ENCODE assay signal across 9 cellular contexts in genomic region chr20:62741191-62741676, GRCh38. TPM values are rescaled to one million over a fixed set of nuclear protein-coding genes. Genes with fewer than 3 reads are reported as not detected.
DNase-seq lines count a peak whose midpoint lies in the region; ATAC-seq and TF ChIP-seq lines count a peak whose summit lies in the region.
"Had no signal": no experiment of that assay in that cellular context is flagged by ENCODE, and none has a peak within 500 bp of the region (broad histone marks: within the 10 kb centered on the region; RNA-seq: fewer than 3 reads in every experiment).

No MANE protein-coding gene starts in this region.

- peak overlapping the region; percentile 86 for H3K27ac ChIP-seq in CD4-positive, alpha-beta T cell (ENCODE audit: low read depth, low read length)
- H3K27ac ChIP-seq in KOPT-K1 (ENCODE audit: low read depth, low read length, poor library complexity, severe bottlenecking) = peak overlapping the region; percentile 100
- no peak overlapping the region for H3K27ac ChIP-seq in mesenchymal stem cell (ENCODE audit: low read length, poor library complexity, severe bottlenecking)
- peak overlapping the region in 1 of 5 donors; percentile 55 for H3K27ac ChIP-seq in adrenal gland

- no peak overlapping the region for H3K4me3 Mint-ChIP-seq in CD4-positive, alpha-beta T cell
- no peak overlapping the region for H3K4me3 Mint-ChIP-seq in MCF 10A (ENCODE audit: unreplicated experiment)

- H4K8ac ChIP-seq in mesenchymal stem cell (ENCODE audit: low read length) = no peak overlapping the region

- no peak for ATAC-seq in CD4-positive, alpha-beta T cell (ENCODE audit: poor library complexity)
- ATAC-seq in GM21381 (IDR thresholded peaks at IDR 0.05; ENCODE audit: unreplicated experiment) = no peak

- TF ChIP-seq POLR2A in adrenal gland (IDR thresholded peaks at IDR 0.05) = no peak

- H4K91ac ChIP-seq in mesenchymal stem cell (ENCODE audit: low read length) = no peak overlapping the region

- H2BK120ac ChIP-seq in mesenchymal stem cell (ENCODE audit: low read depth, low read length) = no peak overlapping the region

- no peak overlapping the region for H3K4me2 ChIP-seq in mesenchymal stem cell (ENCODE audit: low read length, poor library complexity, severe bottlenecking)

- POLR2A ChIA-PET in CD4-positive, alpha-beta T cell (lab: Charles Lee) = interaction anchor here (0.8 to 2.7 kb wide), 11 partner anchors 13 to 90 kb away, joined by 3 to 62 read pairs (median 9); partner anchors contain the start of genes MRGBP and NTSR1
- POLR2A ChIA-PET in MCF 10A (lab: Yijun Ruan, JAX) = interaction anchor here (0.5 to 3.0 kb wide), 11 partner anchors 15 to 559 kb away, joined by 3 to 49 read pairs (median 4); partner anchors contain the start of genes MRGBP and MTG2

- H3K27me3 ChIP-seq in CD4-positive, alpha-beta T cell (ENCODE audit: control insufficient read depth, insufficient read depth, low read length) = no peaks in the 10 kb centered on the region
- H3K27me3 ChIP-seq in mesenchymal stem cell (ENCODE audit: control insufficient read depth in 1 of 2, insufficient read depth in 1 of 2, low read length in 2 of 2) (no peaks in the 10 kb centered on the region), adrenal gland (peaks cover 28% of the 10 kb centered on the region)

- H3K9me3 Mint-ChIP-seq in CD4-positive, alpha-beta T cell = no peaks in the 10 kb centered on the region
- no peaks in the 10 kb centered on the region for H3K9me3 Mint-ChIP-seq in MCF 10A (ENCODE audit: unreplicated experiment)

- no peak overlapping the region for H3K4ac ChIP-seq in mesenchymal stem cell (ENCODE audit: low read depth in 1 of 2, low read length in 2 of 2)

- BruUV-seq in MCF 10A (replicated peaks; lab: Mats Ljungman, UMichigan) = no TSS peak

- H2BK15ac ChIP-seq in mesenchymal stem cell (ENCODE audit: low read depth, poor library complexity, severe bottlenecking) = no peak overlapping the region

- DNase-seq in CD4-positive, alpha-beta T cell = no peak
- DNase-seq in MCF 10A (ENCODE audit: unreplicated experiment) (peak; percentile 60), mesenchymal stem cell (peak; percentile 13), NCI-H345 treated with DMSO at 0.1 percent for 48 hours (lab: John Stamatoyannopoulos, UW; ENCODE audit: unreplicated experiment) (no peak), adrenal gland (no peak), activated gamma-delta T cell treated with Interleukin-2 at 50 U/mL for 16 hours (no peak)
- DNase-seq: T1000 had no signal

- no peaks in the 10 kb centered on the region for H3K9me3 ChIP-seq in CD4-positive, alpha-beta T cell (ENCODE audit: control insufficient read depth, low read length)
- H3K9me3 ChIP-seq in KOPT-K1 (ENCODE audit: insufficient read depth, low read length, poor library complexity, severe bottlenecking) (no peaks in the 10 kb centered on the region), mesenchymal stem cell (ENCODE audit: control insufficient read depth, low read length) (no peaks in the 10 kb centered on the region), adrenal gland (replicated peaks in 1 of 3) (no peaks in the 10 kb centered on the region)

- H3K36me3 Mint-ChIP-seq in CD4-positive, alpha-beta T cell (ENCODE audit: low read depth) = no peaks in the 10 kb centered on the region
- H3K36me3 Mint-ChIP-seq in MCF 10A (ENCODE audit: insufficient read depth, unreplicated experiment) = no peaks in the 10 kb centered on the region

- peaks cover 49% of the 10 kb centered on the region for H3K4me1 Mint-ChIP-seq in CD4-positive, alpha-beta T cell (ENCODE audit: low read depth)
- H3K4me1 Mint-ChIP-seq in MCF 10A (ENCODE audit: insufficient read depth, unreplicated experiment) = peaks cover 20% of the 10 kb centered on the region

- H3K79me1 ChIP-seq in mesenchymal stem cell (replicated peaks; ENCODE audit: low read length, poor library complexity, severe bottlenecking) = no peaks in the 10 kb centered on the region

- no peak overlapping the region for H2AK5ac ChIP-seq in mesenchymal stem cell (ENCODE audit: low read length, severe bottlenecking)

- CTCF ChIA-PET in CD4-positive, alpha-beta T cell (lab: Charles Lee) = interaction anchor here (0.7 to 3.0 kb wide), 7 partner anchors 12 to 241 kb away, joined by 3 to 11 read pairs (median 6); no protein-coding TSS in a partner anchor
- CTCF ChIA-PET in MCF 10A (lab: Yijun Ruan, JAX) = interaction anchor here (0.6 to 1.8 kb wide), 4 partner anchors 11 to 245 kb away, joined by 3 to 8 read pairs (median 4); no protein-coding TSS in a partner anchor

- H3K4me1 ChIP-seq in mesenchymal stem cell (ENCODE audit: control insufficient read depth, insufficient read depth, low read depth, low read length) (peaks cover 43% of the 10 kb centered on the region), adrenal gland (replicated peaks in 1 of 2) (no peaks in the 10 kb centered on the region)

- no peak overlapping the region for H3K23ac ChIP-seq in mesenchymal stem cell (ENCODE audit: low read length in 2 of 2)

- H3K27ac Mint-ChIP-seq in CD4-positive, alpha-beta T cell = peak overlapping the region; percentile 86
- no peak overlapping the region for H3K27ac Mint-ChIP-seq in MCF 10A (ENCODE audit: low read depth, unreplicated experiment)

- H3K27me3 Mint-ChIP-seq in CD4-positive, alpha-beta T cell = no peaks in the 10 kb centered on the region
- no peaks in the 10 kb centered on the region for H3K27me3 Mint-ChIP-seq in MCF 10A (ENCODE audit: insufficient read depth, unreplicated experiment)

- intact Hi-C loops in CD4-positive, alpha-beta T cell (cut with DNase I, micrococcal nuclease) = loop anchor here (2.0 kb wide), 2 partner anchors 36 to 90 kb away; no protein-coding TSS in a partner anchor
- intact Hi-C loops in MCF 10A (cut with micrococcal nuclease) (no loop called here), adrenal gland (cut with DNase I) (no loop called here)

- 53% methylated on average over 9 of the region's 9 CpGs for WGBS in mesenchymal stem cell
- 55 to 70% (median 58%) methylated on average over 5 to 9 of the region's 9 CpGs; no CpG with 5 or more reads in 1 of the 4 donors for WGBS in adrenal gland, 4 donors

- H2BK5ac ChIP-seq in mesenchymal stem cell (ENCODE audit: low read depth, low read length, poor library complexity, severe bottlenecking) = no peak overlapping the region

- no peak overlapping the region for H2BK12ac ChIP-seq in mesenchymal stem cell (ENCODE audit: low read length in 2 of 2)

- H3K9ac ChIP-seq in mesenchymal stem cell (ENCODE audit: low read length) = no peak overlapping the region

- H3K18ac ChIP-seq in mesenchymal stem cell (ENCODE audit: low read depth in 1 of 2, low read length in 2 of 2) = no peak overlapping the region

- H2AFZ ChIP-seq in mesenchymal stem cell (ENCODE audit: low read depth, low read length) = no peak overlapping the region

- H3K4me3 ChIP-seq in mesenchymal stem cell (ENCODE audit: insufficient read depth in 1 of 2, low read depth in 1 of 2, low read length in 2 of 2) = no peak overlapping the region
- no peak overlapping the region for H3K4me3 ChIP-seq in adrenal gland

- no peak for TF ChIP-seq CTCF in CD4-positive, alpha-beta T cell (IDR thresholded peaks at IDR 0.05)
- no peak for TF ChIP-seq CTCF in MCF 10A (IDR thresholded peaks at IDR 0.05; ENCODE audit: unreplicated experiment)
- TF ChIP-seq CTCF in adrenal gland (IDR thresholded peaks at IDR 0.05) = no peak

- H3K14ac ChIP-seq in mesenchymal stem cell (ENCODE audit: low read length in 2 of 2) = no peak overlapping the region

- no peaks in the 10 kb centered on the region for H3K36me3 ChIP-seq in KOPT-K1 (ENCODE audit: insufficient read depth, low read length)
- no peaks in the 10 kb centered on the region for H3K36me3 ChIP-seq in mesenchymal stem cell (ENCODE audit: control insufficient read depth in 1 of 2, insufficient read depth in 2 of 2, low read depth in 1 of 2, low read length in 2 of 2)
- no peaks in the 10 kb centered on the region for H3K36me3 ChIP-seq in adrenal gland (replicated peaks in 1 of 2)

RNA-seq across cellular contexts. Expression of gene NTSR1, which starts 32.6 kb away (rescaled TPM):
- total RNA-seq in CD4-positive, alpha-beta T cell = under 1 TPM; 0.55 to 0.56 TPM
- total RNA-seq in MCF 10A (2022) = 4.5 and 6.2 TPM in 2 replicates
- 0.01 TPM for polyA plus RNA-seq in mesenchymal stem cell (2013, experiment 1 of 2)
- 0.07 TPM for polyA plus RNA-seq in mesenchymal stem cell (2013, experiment 2 of 2)
- under 1 TPM in 2 of 8 donors, not detected in 6; 0.11 to 0.14 TPM for total RNA-seq in adrenal gland
- under 1 TPM in 1 of 3 donors, not detected in 2; 0.03 TPM for polyA plus RNA-seq in adrenal gland

RNA-seq across cellular contexts. Expression of gene MRGBP, which starts 55.0 kb away (rescaled TPM):
- total RNA-seq in CD4-positive, alpha-beta T cell = 1 to 10 TPM; 7.4 to 7.9 TPM
- total RNA-seq in MCF 10A (2022) (16.9 and 17.8 TPM in 2 replicates), adrenal gland (10 to 100 TPM in 2 of 8 donors, 1 to 10 TPM in 6; 4.3 to 12.8 (median 8.6) TPM)
- 14.2 TPM for polyA plus RNA-seq in mesenchymal stem cell (2013, experiment 1 of 2)
- polyA plus RNA-seq in mesenchymal stem cell (2013, experiment 2 of 2) = 14.5 TPM
- 10 to 100 TPM in 2 of 3 donors, 1 to 10 TPM in 1; 3.9 to 11.3 (median 10.1) TPM for polyA plus RNA-seq in adrenal gland

Comparison
In these comparisons a context has a peak if more than half of its experiments do, and no peak if none do; other contexts are left out.
1. DNase-seq: peak in MCF 10A (single experiment) and mesenchymal stem cell (single experiment); none in CD4-positive, alpha-beta T cell (0 of 10), NCI-H345 treated with DMSO at 0.1 percent for 48 hours (single experiment), adrenal gland (0 of 7) and activated gamma-delta T cell treated with Interleukin-2 at 50 U/mL for 16 hours (single experiment).
2. intact Hi-C loops: an anchor here in CD4-positive, alpha-beta T cell (2.0 kb wide); none called in MCF 10A and adrenal gland.